Comparison of ENCODE assay signal across 2 cellular contexts in genomic region chr15:56485426-56485825, GRCh38. TPM values are rescaled to one million over a fixed set of nuclear protein-coding genes. Genes with fewer than 3 reads are reported as not detected.
"Had no signal": no experiment of that assay in that cellular context is flagged by ENCODE, and none has a peak within 500 bp of the region (broad histone marks: within the 10 kb centered on the region; RNA-seq: fewer than 3 reads in every experiment).

No MANE protein-coding gene starts in this region.

RNA-seq across cellular contexts. Expression of gene MNS1, which starts 20.5 kb away (rescaled TPM):
- total RNA-seq: naive thymus-derived CD8-positive, alpha-beta T cell had no signal
- polyA plus RNA-seq: naive thymus-derived CD8-positive, alpha-beta T cell; neural cell had no signal
